ENCODE assay signal across 2 cellular contexts in genomic region chrX:47976254-47977151, GRCh38.
A peak's percentile ranks its signal among the peaks of the same experiment; 100 is the strongest.
TF ChIP-seq lines count a peak whose summit lies in the region.

No MANE protein-coding gene starts in this region.

TF ChIP-seq in HCT116, 20 proteins besides CTCF, POLR2A, EP300 and RAD21:
- TF ChIP-seq SRF (IDR thresholded peaks at IDR 0.05; ENCODE audit: low read depth) (no peak), ATF3 (IDR thresholded peaks at IDR 0.05) (no peak), ZNF274 (IDR thresholded peaks at IDR 0.05; ENCODE audit: low read depth, low read length) (peak; percentile 78), JUND (IDR thresholded peaks at IDR 0.05) (no peak), FOSL1 (IDR thresholded peaks at IDR 0.05; ENCODE audit: low read depth) (no peak), SIN3A (IDR thresholded peaks at IDR 0.05; ENCODE audit: low read depth) (no peak)

TF ChIP-seq in H1, 55 proteins besides CTCF, POLR2A, EP300 and RAD21:
- TF ChIP-seq ZNF274 (IDR thresholded peaks at IDR 0.05; ENCODE audit: borderline replicate concordance, extremely low read depth, low read length) (peak; percentile 78), EZH2 (IDR thresholded peaks at IDR 0.05; ENCODE audit: low read depth, low read length, severe bottlenecking) (no peak)
